ENCODE assay signal across 16 cellular contexts in genomic region chr3:119673875-119674274, GRCh38. TPM values are rescaled to one million over a fixed set of nuclear protein-coding genes. Genes with fewer than 3 reads are reported as not detected.
DNase-seq lines count a peak whose midpoint lies in the region; ATAC-seq and TF ChIP-seq lines count a peak whose summit lies in the region.
"Had no signal": no experiment of that assay in that cellular context is flagged by ENCODE, and none has a peak within 500 bp of the region (broad histone marks: within the 10 kb centered on the region; RNA-seq: fewer than 3 reads in every experiment).

No MANE protein-coding gene starts in this region.

- H3K4me3 Mint-ChIP-seq in activated T-cell treated with anti-CD3 and anti-CD28 coated beads, Interleukin-2, amount 50 U/mL, for 4 hours: no peak overlapping the region
- H3K4me3 Mint-ChIP-seq: H9 had no signal

- no peak for ATAC-seq in activated T-cell treated with anti-CD3 and anti-CD28 coated beads, Interleukin-2, amount 50 U/mL, for 4 hours
- ATAC-seq in RWPE2 (ENCODE audit: low read depth) (no peak), GM18511 (IDR thresholded peaks at IDR 0.05; ENCODE audit: unreplicated experiment) (no peak)

- H3K27me3 ChIP-seq in RWPE2 (ENCODE audit: insufficient read depth, poor library complexity, severe bottlenecking): no peaks in the 10 kb centered on the region
- no peaks in the 10 kb centered on the region for H3K27me3 ChIP-seq in left ventricle myocardium inferior (ENCODE audit: low read depth)
- H3K27me3 ChIP-seq: BLaER1 treated with 17β-estradiol and CSF1 and Interleukin-3, amounts not matched to agents 10 nM and 100 nM had no signal

- DNase-seq in activated T-cell treated with anti-CD3 and anti-CD28 coated beads, Interleukin-2, amount 50 U/mL, for 4 hours: peak; percentile 4
- DNase-seq in activated T-cell treated with anti-CD3 and anti-CD28 coated beads, Interleukin-2, amount 50 U/mL, for 48 hours: no peak
- DNase-seq in RWPE2 (ENCODE audit: low spot score) (peak; percentile 59), left ventricle myocardium inferior (no peak), posterior vena cava (ENCODE audit: low spot score) (peak; percentile 81), amniotic stem cell (lab: John Stamatoyannopoulos, UW) (no peak), erythroblast (lab: John Stamatoyannopoulos, UW) (no peak)
- DNase-seq: 8988T; AML-193; CD4-positive, CD25-positive, alpha-beta regulatory T cell; DMS53; GOT3; H9 had no signal

- peaks cover 35% of the 10 kb centered on the region for H3K36me3 Mint-ChIP-seq in activated T-cell treated with anti-CD3 and anti-CD28 coated beads, Interleukin-2, amount 50 U/mL, for 4 hours (ENCODE audit: insufficient read depth)

- intact Hi-C loops in left ventricle myocardium inferior (cut with micrococcal nuclease) (loop anchor here (10.0 kb wide), 1 partner anchor 89 kb away; no protein-coding TSS in a partner anchor), posterior vena cava (cut with DNase I) (loop anchor here in 1 of 2 donors (10.0 kb wide), 1 partner anchor 89 kb away; no protein-coding TSS in a partner anchor)

- H3K9me3 Mint-ChIP-seq in activated T-cell treated with anti-CD3 and anti-CD28 coated beads, Interleukin-2, amount 50 U/mL, for 4 hours: no peaks in the 10 kb centered on the region
- H3K9me3 Mint-ChIP-seq: CD4-positive, CD25-positive, alpha-beta regulatory T cell; H9 had no signal

- H3K27ac ChIP-seq in RWPE2 (ENCODE audit: poor library complexity, severe bottlenecking) (no peak overlapping the region), left ventricle myocardium inferior (replicated peaks) (peak overlapping the region; percentile 98)
- H3K27ac ChIP-seq: BLaER1 treated with 17β-estradiol and CSF1 and Interleukin-3, amounts not matched to agents 10 nM and 100 nM had no signal

- no peaks in the 10 kb centered on the region for H3K9me3 ChIP-seq in RWPE2 (ENCODE audit: severe bottlenecking)
- no peaks in the 10 kb centered on the region for H3K9me3 ChIP-seq in left ventricle myocardium inferior (replicated peaks)
- H3K9me3 ChIP-seq: BLaER1 treated with 17β-estradiol and CSF1 and Interleukin-3, amounts not matched to agents 10 nM and 100 nM had no signal

- no peak for TF ChIP-seq POLR2A in erythroblast (IDR thresholded peaks at IDR 0.05; ENCODE audit: low read length)

- peaks cover 35% of the 10 kb centered on the region for H3K4me1 Mint-ChIP-seq in activated T-cell treated with anti-CD3 and anti-CD28 coated beads, Interleukin-2, amount 50 U/mL, for 4 hours (ENCODE audit: low read depth)

- peaks cover 6% of the 10 kb centered on the region for H3K4me1 ChIP-seq in RWPE2 (ENCODE audit: insufficient read depth, poor library complexity, severe bottlenecking)
- H3K4me1 ChIP-seq in left ventricle myocardium inferior: peaks cover 82% of the 10 kb centered on the region

- H3K4me3 ChIP-seq in RWPE2 (ENCODE audit: severe bottlenecking) (no peak overlapping the region), left ventricle myocardium inferior (peak overlapping the region; percentile 26)
- H3K4me3 ChIP-seq: BLaER1 treated with 17β-estradiol and CSF1 and Interleukin-3, amounts not matched to agents 10 nM and 100 nM had no signal

- no peaks in the 10 kb centered on the region for H3K27me3 Mint-ChIP-seq in activated T-cell treated with anti-CD3 and anti-CD28 coated beads, Interleukin-2, amount 50 U/mL, for 4 hours (ENCODE audit: low read depth)

- H3K36me3 ChIP-seq in RWPE2 (ENCODE audit: low read depth): peaks cover 64% of the 10 kb centered on the region
- peaks cover 56% of the 10 kb centered on the region for H3K36me3 ChIP-seq in left ventricle myocardium inferior

- TF ChIP-seq CTCF in RWPE2 (IDR thresholded peaks at IDR 0.05; ENCODE audit: poor library complexity, severe bottlenecking) (no peak), left ventricle myocardium inferior (IDR thresholded peaks at IDR 0.05; ENCODE audit: borderline replicate concordance) (no peak)

RNA-seq across cellular contexts. Expression of gene COX17, which starts 3.3 kb away (rescaled TPM):
- 100 to 1,000 TPM in 2 of 3 donors, 10 to 100 TPM in 1; 94.7 to 118 (median 106) TPM for total RNA-seq in activated T-cell treated with anti-CD3 and anti-CD28 coated beads, Interleukin-2, amount 50 U/mL, for 4 hours
- total RNA-seq in left ventricle myocardium inferior: 165 TPM
- 10 to 100 TPM; 49.2 to 53.6 TPM for total RNA-seq in posterior vena cava

RNA-seq across cellular contexts. Expression of gene POPDC2, which starts 13.5 kb away (rescaled TPM):
- total RNA-seq in activated T-cell treated with anti-CD3 and anti-CD28 coated beads, Interleukin-2, amount 50 U/mL, for 4 hours: 1 to 10 TPM in 2 of 3 donors, under 1 TPM in 1; 0.84 to 2.3 (median 2.0) TPM
- total RNA-seq in left ventricle myocardium inferior: 512 TPM
- total RNA-seq in posterior vena cava: 1 to 10 TPM; 7.0 to 8.5 TPM

RNA-seq across cellular contexts. Expression of gene CFAP91, which starts 28.9 kb away (rescaled TPM):
- total RNA-seq in activated T-cell treated with anti-CD3 and anti-CD28 coated beads, Interleukin-2, amount 50 U/mL, for 4 hours: under 1 TPM; 0.16 to 0.29 (median 0.25) TPM
- 0.44 TPM for total RNA-seq in left ventricle myocardium inferior
- 1 to 10 TPM; 2.4 to 6.2 TPM for total RNA-seq in posterior vena cava
- total RNA-seq: HT1080 had no signal

Comparison
In these comparisons a context has a peak if more than half of its experiments do, and no peak if none do; other contexts are left out.
1. DNase-seq: peak in activated T-cell treated with anti-CD3 and anti-CD28 coated beads, Interleukin-2, amount 50 U/mL, for 4 hours (single experiment), RWPE2 (single experiment) and posterior vena cava (single experiment); none in activated T-cell treated with anti-CD3 and anti-CD28 coated beads, Interleukin-2, amount 50 U/mL, for 48 hours (0 of 2), left ventricle myocardium inferior (single experiment), amniotic stem cell (single experiment) and erythroblast (0 of 2).
2. RNA of gene POPDC2, which starts 13.5 kb away (total RNA-seq): 512 TPM in left ventricle myocardium inferior (single experiment); 7.0 to 8.5 TPM in posterior vena cava and 0.84 to 2.3 TPM in activated T-cell treated with anti-CD3 and anti-CD28 coated beads, Interleukin-2, amount 50 U/mL, for 4 hours; every median in the first group is over 10 times any median in the second.